ENCODE assay signal across 8 cellular contexts in genomic region chr6:19837511-19838441, GRCh38. TPM values are rescaled to one million over a fixed set of nuclear protein-coding genes. Genes with fewer than 3 reads are reported as not detected.
DNase-seq lines count a peak whose midpoint lies in the region; ATAC-seq and TF ChIP-seq lines count a peak whose summit lies in the region.

No MANE protein-coding gene starts in this region.

- H3K27me3 ChIP-seq in breast epithelium (no peaks in the 10 kb centered on the region), kidney epithelial cell (ENCODE audit: control insufficient read depth, insufficient read depth, low read length) (no peaks in the 10 kb centered on the region), thyroid gland (no peaks in the 10 kb centered on the region)

- peak; percentile 5 for DNase-seq in activated CD4-positive, alpha-beta T cell treated with anti-CD3 and anti-CD28 coated beads for 36 hours
- DNase-seq in activated CD4-positive, alpha-beta T cell treated with anti-CD3 and anti-CD28 coated beads, Interleukin-2, amount 10 ng/mL, durations not matched to agents 7 days and 5 days, result no peak
- DNase-seq in breast epithelium (ENCODE audit: low spot score in 2 of 2) (peak; percentile 37 to 52), kidney epithelial cell (ENCODE audit: low read depth) (no peak), thyroid gland (peak in 1 of 2 donors; percentile 19), midbrain (lab: John Stamatoyannopoulos, UW) (no peak)

- peaks cover 10% of the 10 kb centered on the region for H3K4me1 Mint-ChIP-seq in activated CD4-positive, alpha-beta T cell treated with anti-CD3 and anti-CD28 coated beads for 36 hours
- H3K4me1 Mint-ChIP-seq in activated CD4-positive, alpha-beta T cell treated with anti-CD3 and anti-CD28 coated beads, Interleukin-2, amount 10 ng/mL, durations not matched to agents 7 days and 5 days, result peaks cover 8% of the 10 kb centered on the region

- H3K4me1 ChIP-seq in breast epithelium (no peaks in the 10 kb centered on the region), thyroid gland (peaks cover 7 to 15% of the 10 kb centered on the region in 2 donors)

- H3K4me3 Mint-ChIP-seq in activated CD4-positive, alpha-beta T cell treated with anti-CD3 and anti-CD28 coated beads for 36 hours, result no peak overlapping the region
- no peak overlapping the region for H3K4me3 Mint-ChIP-seq in activated CD4-positive, alpha-beta T cell treated with anti-CD3 and anti-CD28 coated beads, Interleukin-2, amount 10 ng/mL, durations not matched to agents 7 days and 5 days

- H3K4me3 ChIP-seq in breast epithelium (peak overlapping the region; percentile 64 to 93 (median 69)), kidney epithelial cell (ENCODE audit: low read depth, low read length) (peak overlapping the region; percentile 55), thyroid gland (replicated peaks in 1 of 3) (peak overlapping the region; percentile 87 to 91 (median 91))

- TF ChIP-seq POLR2A in breast epithelium (IDR thresholded peaks at IDR 0.05) (no peak), thyroid gland (IDR thresholded peaks at IDR 0.05) (no peak)

- POLR2A ChIA-PET in activated CD4-positive, alpha-beta T cell treated with anti-CD3 and anti-CD28 coated beads for 36 hours (lab: Charles Lee), result interaction anchor here (0.6 kb wide), 1 partner anchor 482 kb away, joined by 4 read pairs; no protein-coding TSS in a partner anchor
- POLR2A ChIA-PET in activated CD4-positive, alpha-beta T cell treated with anti-CD3 and anti-CD28 coated beads, Interleukin-2, amount 10 ng/mL, durations not matched to agents 7 days and 5 days (lab: Charles Lee), result no interaction called here

- no peak for ATAC-seq in activated CD4-positive, alpha-beta T cell treated with anti-CD3 and anti-CD28 coated beads for 36 hours
- no peak for ATAC-seq in HG02884 (IDR thresholded peaks at IDR 0.05; ENCODE audit: unreplicated experiment)
- no peak for ATAC-seq in GM19467 (IDR thresholded peaks at IDR 0.05; ENCODE audit: unreplicated experiment)

- TF ChIP-seq CTCF in breast epithelium (IDR thresholded peaks at IDR 0.05) (no peak), kidney epithelial cell (IDR thresholded peaks at IDR 0.05; ENCODE audit: insufficient read depth, low read length, poor library complexity, severe bottlenecking) (no peak), thyroid gland (IDR thresholded peaks at IDR 0.05) (no peak)

- 0 to 11% methylated on average over 8 to 32 of the region's 122 CpGs for WGBS in thyroid gland, 2 donors

- no peak overlapping the region for H3K27ac Mint-ChIP-seq in activated CD4-positive, alpha-beta T cell treated with anti-CD3 and anti-CD28 coated beads for 36 hours
- no peak overlapping the region for H3K27ac Mint-ChIP-seq in activated CD4-positive, alpha-beta T cell treated with anti-CD3 and anti-CD28 coated beads, Interleukin-2, amount 10 ng/mL, durations not matched to agents 7 days and 5 days

- H3K27ac ChIP-seq in breast epithelium (peak overlapping the region; percentile 87 to 94), thyroid gland (peak overlapping the region; percentile 97 to 100 (median 99))

- H3K36me3 ChIP-seq in breast epithelium (no peaks in the 10 kb centered on the region), kidney epithelial cell (ENCODE audit: control insufficient read depth, insufficient read depth, low read length) (no peaks in the 10 kb centered on the region), thyroid gland (peaks cover 25 to 30% of the 10 kb centered on the region in 2 donors)

- peaks cover 32% of the 10 kb centered on the region for H3K27me3 Mint-ChIP-seq in activated CD4-positive, alpha-beta T cell treated with anti-CD3 and anti-CD28 coated beads for 36 hours
- H3K27me3 Mint-ChIP-seq in activated CD4-positive, alpha-beta T cell treated with anti-CD3 and anti-CD28 coated beads, Interleukin-2, amount 10 ng/mL, durations not matched to agents 7 days and 5 days, result peaks cover 59% of the 10 kb centered on the region

- CTCF ChIA-PET in activated CD4-positive, alpha-beta T cell treated with anti-CD3 and anti-CD28 coated beads for 36 hours (lab: Charles Lee), result no interaction called here
- CTCF ChIA-PET in activated CD4-positive, alpha-beta T cell treated with anti-CD3 and anti-CD28 coated beads, Interleukin-2, amount 10 ng/mL, durations not matched to agents 7 days and 5 days (lab: Charles Lee), result no interaction called here

- intact Hi-C loops in activated CD4-positive, alpha-beta T cell treated with anti-CD3 and anti-CD28 coated beads for 36 hours (cut with DNase I, micrococcal nuclease), result no loop called here
- intact Hi-C loops in breast epithelium (cut with DNase I; ENCODE audit: low total_unique reads), result no loop called here
- intact Hi-C loops in thyroid gland (cut with DNase I), result no loop called here

- H3K36me3 Mint-ChIP-seq in activated CD4-positive, alpha-beta T cell treated with anti-CD3 and anti-CD28 coated beads for 36 hours (ENCODE audit: low read depth), result no peaks in the 10 kb centered on the region
- H3K36me3 Mint-ChIP-seq in activated CD4-positive, alpha-beta T cell treated with anti-CD3 and anti-CD28 coated beads, Interleukin-2, amount 10 ng/mL, durations not matched to agents 7 days and 5 days (ENCODE audit: low read depth), result peaks cover 2% of the 10 kb centered on the region

- H3K9me3 ChIP-seq in breast epithelium (no peaks in the 10 kb centered on the region), thyroid gland (no peaks in the 10 kb centered on the region)

- H3K9me3 Mint-ChIP-seq in activated CD4-positive, alpha-beta T cell treated with anti-CD3 and anti-CD28 coated beads for 36 hours (ENCODE audit: low read depth), result no peaks in the 10 kb centered on the region
- no peaks in the 10 kb centered on the region for H3K9me3 Mint-ChIP-seq in activated CD4-positive, alpha-beta T cell treated with anti-CD3 and anti-CD28 coated beads, Interleukin-2, amount 10 ng/mL, durations not matched to agents 7 days and 5 days

RNA-seq across cellular contexts. Expression of gene ID4, which starts 0.6 kb away (rescaled TPM):
- total RNA-seq in activated CD4-positive, alpha-beta T cell treated with anti-CD3 and anti-CD28 coated beads for 36 hours, result not detected
- total RNA-seq in activated CD4-positive, alpha-beta T cell treated with anti-CD3 and anti-CD28 coated beads, Interleukin-2, amount 10 ng/mL, durations not matched to agents 7 days and 5 days, result not detected
- 10 to 100 TPM; 45.9 to 92.9 (median 57.1) TPM for total RNA-seq in breast epithelium
- total RNA-seq in kidney epithelial cell, result 16.3 and 17.3 TPM in 2 replicates
- total RNA-seq in thyroid gland, result 100 to 1,000 TPM; 333 to 768 (median 629) TPM

Comparison
In these comparisons a context has a peak if more than half of its experiments do, and no peak if none do; other contexts are left out.
1. DNase-seq: peak in activated CD4-positive, alpha-beta T cell treated with anti-CD3 and anti-CD28 coated beads for 36 hours (single experiment) and breast epithelium (2 of 2); none in activated CD4-positive, alpha-beta T cell treated with anti-CD3 and anti-CD28 coated beads, Interleukin-2, amount 10 ng/mL, durations not matched to agents 7 days and 5 days (single experiment), kidney epithelial cell (single experiment) and midbrain (single experiment).
2. RNA of gene ID4, which starts 0.6 kb away (total RNA-seq): 333 to 768 TPM in thyroid gland, 45.9 to 92.9 TPM in breast epithelium and 16.3 to 17.3 TPM in kidney epithelial cell; not detected in activated CD4-positive, alpha-beta T cell treated with anti-CD3 and anti-CD28 coated beads for 36 hours and not detected in activated CD4-positive, alpha-beta T cell treated with anti-CD3 and anti-CD28 coated beads, Interleukin-2, amount 10 ng/mL, durations not matched to agents 7 days and 5 days; every median in the first group is over 10 times any median in the second.
3. Peak in every context shown above with its lines, with median percentiles within 50 percentile points of each other: H3K4me3 ChIP-seq.